Comparison of ENCODE assay signal across 1 cellular context in genomic region chr22:39319284-39320170, GRCh38.
A peak's percentile ranks its signal among the peaks of the same experiment; 100 is the strongest.
TF ChIP-seq lines count a peak whose summit lies in the region.

RPL3 (minus strand) TSS chr22:39319623; CDS start chr22:39319597, 26 bp downstream.

TF ChIP-seq in H1, 55 proteins besides CTCF, POLR2A, EP300 and RAD21 (continued from another document):
- TF ChIP-seq E2F6 (IDR thresholded peaks at IDR 0.05) = no peak; the same call in 1 of the 2 replicates
- no peak for TF ChIP-seq USF2 (IDR thresholded peaks at IDR 0.05; ENCODE audit: low read length)
- no peak for TF ChIP-seq HDAC2 (IDR thresholded peaks at IDR 0.05; ENCODE audit: borderline replicate concordance in 1 of 2, low read depth in 2 of 2, low read length in 2 of 2)
- no peak; the same call in 1 of the 2 replicates for TF ChIP-seq CHD2 (IDR thresholded peaks at IDR 0.05; ENCODE audit: low read length)
- no peak for TF ChIP-seq CBX5 (IDR thresholded peaks at IDR 0.05; ENCODE audit: low read depth, low read length)
- TF ChIP-seq SUZ12 (IDR thresholded peaks at IDR 0.05; ENCODE audit: low read length) = no peak
- peak; percentile 40 for TF ChIP-seq ASH2L (IDR thresholded peaks at IDR 0.05; ENCODE audit: low read length)
- TF ChIP-seq JUN (IDR thresholded peaks at IDR 0.05; ENCODE audit: low read depth, low read length) = 0 out of 2 replicates have a peak, but pooled peaks have one; percentile 4
- TF ChIP-seq CBX8 (IDR thresholded peaks at IDR 0.05; ENCODE audit: borderline replicate concordance, low read depth, low read length) = no peak
- TF ChIP-seq RFX5 (IDR thresholded peaks at IDR 0.05; ENCODE audit: borderline replicate concordance, low read depth, low read length) = no peak
- TF ChIP-seq RBBP5 (IDR thresholded peaks at IDR 0.05; ENCODE audit: borderline replicate concordance, low read depth, low read length) = peak; percentile 62; the same call in 1 of the 2 replicates
- TF ChIP-seq EGR1 (IDR thresholded peaks at IDR 0.05; ENCODE audit: borderline replicate concordance, low read depth, low read length) = peak; percentile 53; the same call in 1 of the 2 replicates
- peak; percentile 87 for TF ChIP-seq SP1 (IDR thresholded peaks at IDR 0.05; ENCODE audit: low read depth, low read length)
- TF ChIP-seq SAP30 (IDR thresholded peaks at IDR 0.05; ENCODE audit: insufficient read depth, insufficient replicate concordance, low read length) = no peak
- peak; percentile 31; the same call in 1 of the 2 replicates for TF ChIP-seq JUND (IDR thresholded peaks at IDR 0.05; ENCODE audit: low read length)
- TF ChIP-seq KDM1A (IDR thresholded peaks at IDR 0.05; ENCODE audit: borderline replicate concordance, low read length) = no peak
- no peak for TF ChIP-seq HDAC6 (IDR thresholded peaks at IDR 0.05; ENCODE audit: low read depth, low read length)
- TF ChIP-seq SIRT6 (IDR thresholded peaks at IDR 0.05; ENCODE audit: low read length) = no peak
- TF ChIP-seq ZNF274 (IDR thresholded peaks at IDR 0.05; ENCODE audit: borderline replicate concordance, extremely low read depth, low read length) = no peak
- TF ChIP-seq RNF2 (IDR thresholded peaks at IDR 0.05; ENCODE audit: borderline replicate concordance, low read depth, low read length, missing control alignments, poor library complexity, severe bottlenecking) = no peak
- TF ChIP-seq CHD1 (IDR thresholded peaks at IDR 0.05; ENCODE audit: low read depth, low read length) = no peak; the same call in 1 of the 2 replicates
- TF ChIP-seq NRF1 (IDR thresholded peaks at IDR 0.05; ENCODE audit: low read depth, low read length) = peak; percentile 24; the same call in 1 of the 2 replicates
- TF ChIP-seq CEBPB (IDR thresholded peaks at IDR 0.05; ENCODE audit: low read depth, low read length) = no peak
- TF ChIP-seq SIX5 (IDR thresholded peaks at IDR 0.05; ENCODE audit: low read depth, low read length) = no peak
- TF ChIP-seq CHD7 (IDR thresholded peaks at IDR 0.05; ENCODE audit: insufficient replicate concordance, low read length) = no peak
- peak; percentile 99 for TF ChIP-seq TAF7 (optimal IDR thresholded peaks at IDR 0.05; ENCODE audit: borderline replicate concordance, low read depth, low read length)
- no peak; the same call in none of the 2 replicates for TF ChIP-seq CREB1 (IDR thresholded peaks at IDR 0.05)
- TF ChIP-seq GABPA (IDR thresholded peaks at IDR 0.05; ENCODE audit: borderline replicate concordance, insufficient read depth, low read length) = peak; percentile 58; the same call in 1 of the 2 replicates
- TF ChIP-seq TAF1 (IDR thresholded peaks at IDR 0.05; ENCODE audit: low read depth, low read length) = peak; percentile 100
- TF ChIP-seq, protein P1, sequence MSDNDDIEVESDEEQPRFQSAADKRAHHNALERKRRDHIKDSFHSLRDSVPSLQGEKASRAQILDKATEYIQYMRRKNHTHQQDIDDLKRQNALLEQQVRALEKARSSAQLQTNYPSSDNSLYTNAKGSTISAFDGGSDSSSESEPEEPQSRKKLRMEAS (IDR thresholded peaks at IDR 0.05) = peak; percentile 50; the same call in 1 of the 2 replicates
- 0 out of 2 replicates have a peak, but pooled peaks have one; percentile 4 for TF ChIP-seq SRF (IDR thresholded peaks at IDR 0.05; ENCODE audit: low read depth, low read length)
- peak; percentile 91 for TF ChIP-seq YY1 (IDR thresholded peaks at IDR 0.05; ENCODE audit: low read depth, low read length)
- peak; percentile 25 for TF ChIP-seq TEAD4 (IDR thresholded peaks at IDR 0.05; ENCODE audit: low read depth, low read length)
- TF ChIP-seq NANOG (IDR thresholded peaks at IDR 0.05; ENCODE audit: insufficient read depth, low read depth, low read length, poor library complexity, severe bottlenecking) = no peak
- TF ChIP-seq GTF2F1 (IDR thresholded peaks at IDR 0.05; ENCODE audit: borderline replicate concordance, low read depth, low read length) = peak; percentile 98
- TF ChIP-seq SP2 (IDR thresholded peaks at IDR 0.05; ENCODE audit: low read length) = no peak
- peak; percentile 46 to 82; a peak in 2 of 4 replicates for TF ChIP-seq SIN3A (conservative IDR thresholded peaks at IDR 0.05 in 1 of 2, IDR thresholded peaks at IDR 0.05 in 1 of 2; ENCODE audit: low read depth in 1 of 2, low read length in 2 of 2)
- TF ChIP-seq, protein P2, sequence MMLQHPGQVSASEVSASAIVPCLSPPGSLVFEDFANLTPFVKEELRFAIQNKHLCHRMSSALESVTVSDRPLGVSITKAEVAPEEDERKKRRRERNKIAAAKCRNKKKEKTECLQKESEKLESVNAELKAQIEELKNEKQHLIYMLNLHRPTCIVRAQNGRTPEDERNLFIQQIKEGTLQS (IDR thresholded peaks at IDR 0.05; ENCODE audit: insufficient read depth, low read depth, low read length) = no peak
- no peak for TF ChIP-seq KDM5A (IDR thresholded peaks at IDR 0.05; ENCODE audit: low read length)
- peak; percentile 98 for TF ChIP-seq TBP (IDR thresholded peaks at IDR 0.05; ENCODE audit: low read depth, low read length)
- peak; percentile 96; the same call in 1 of the 2 replicates for TF ChIP-seq ATF2 (IDR thresholded peaks at IDR 0.05; ENCODE audit: low read length)
- TF ChIP-seq MAFK (IDR thresholded peaks at IDR 0.05; ENCODE audit: low read depth, low read length) = no peak
- peak; percentile 100 for TF ChIP-seq POLR2AphosphoS5 (IDR thresholded peaks at IDR 0.05; ENCODE audit: low read depth, low read length)
- TF ChIP-seq RXRA (IDR thresholded peaks at IDR 0.05; ENCODE audit: insufficient read depth, low read depth, low read length) = no peak
- peak; percentile 46 for TF ChIP-seq KDM4A (IDR thresholded peaks at IDR 0.05; ENCODE audit: low read depth, low read length, severe bottlenecking)
- peak; percentile 81 for TF ChIP-seq BACH1 (IDR thresholded peaks at IDR 0.05; ENCODE audit: low read length)
- no peak for TF ChIP-seq BCL11A (IDR thresholded peaks at IDR 0.05; ENCODE audit: low read depth in 2 of 2, low read length in 2 of 2)
- peak; percentile 20; the same call in 1 of the 2 replicates for TF ChIP-seq SP4 (IDR thresholded peaks at IDR 0.05; ENCODE audit: low read length)
- TF ChIP-seq EZH2 (IDR thresholded peaks at IDR 0.05; ENCODE audit: low read depth, low read length, severe bottlenecking) = no peak
- no peak for TF ChIP-seq POU5F1 (IDR thresholded peaks at IDR 0.05; ENCODE audit: low read depth, low read length)
- TF ChIP-seq CTBP2 (IDR thresholded peaks at IDR 0.05; ENCODE audit: borderline replicate concordance, insufficient read depth, insufficient read length, low read length) = no peak
- no peak for TF ChIP-seq TCF12 (IDR thresholded peaks at IDR 0.05; ENCODE audit: low read depth, low read length)
- TF ChIP-seq PHF8 (conservative IDR thresholded peaks at IDR 0.05; ENCODE audit: low read depth, low read length) = peak; percentile 89
- TF ChIP-seq FOSL1 (IDR thresholded peaks at IDR 0.05; ENCODE audit: insufficient read depth, low read depth, low read length) = no peak
